19 cellular contexts compared by ENCODE assay signal in the genomic region with DNA sequence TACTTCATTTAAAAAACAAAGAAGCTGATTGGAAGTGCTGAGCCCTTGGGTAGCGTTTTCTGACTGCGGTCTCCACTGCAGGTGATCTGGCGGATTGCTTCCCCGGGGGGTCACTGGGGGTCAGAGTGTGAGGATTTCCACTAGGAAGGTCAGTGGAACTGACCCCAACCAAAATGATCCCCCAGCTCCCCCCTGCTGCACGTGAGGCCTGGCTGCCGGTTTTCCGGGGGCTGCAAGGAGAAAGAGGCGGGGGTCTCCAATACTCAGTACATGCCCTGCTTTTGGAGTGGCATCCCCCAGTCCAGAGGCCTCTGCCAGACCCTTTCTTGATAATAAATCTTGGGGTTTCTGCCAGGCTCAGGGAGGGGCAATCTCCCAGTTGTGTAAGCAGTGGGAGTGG.
"Had no signal": no experiment of that assay in that cellular context is flagged by ENCODE, and none has a peak within 500 bp of the region (broad histone marks: within the 10 kb centered on the region; RNA-seq: fewer than 3 reads in every experiment).

No MANE protein-coding gene starts in this region.

- H3K4me3 ChIP-seq: dorsolateral prefrontal cortex, esophagus muscularis mucosa, gastroesophageal sphincter, left ventricle myocardium inferior, lung, psoas muscle, smooth muscle cell, suprapubic skin, thyroid gland, upper lobe of left lung had no signal

- H3K9me3 Mint-ChIP-seq: central memory CD8-positive, alpha-beta T cell had no signal

- H3K4me1 Mint-ChIP-seq: naive B cell had no signal

- H3K9me3 ChIP-seq: psoas muscle, suprapubic skin, thyroid gland, upper lobe of left lung had no signal

- H3K27ac Mint-ChIP-seq: naive B cell, nephron had no signal

- H3K27me3 ChIP-seq: esophagus muscularis mucosa, gastroesophageal sphincter, suprapubic skin, thyroid gland, upper lobe of left lung had no signal

- DNase-seq: cortex of kidney; effector memory CD4-positive, alpha-beta T cell; glutamatergic neuron; left ventricle myocardium inferior; mesenchymal stem cell; naive B cell; stimulated activated CD4-positive, alpha-beta T cell treated with anti-CD3 and anti-CD28 coated beads, Interleukin-2, amount 100 ng/mL, for 48 hours; stimulated activated naive CD8-positive, alpha-beta T cell treated with anti-CD3 and anti-CD28 coated beads, Interleukin-15, Interleukin-2, amounts not matched to agents 100 U/mL and 50 U/mL, for 24 hours; thyroid gland; upper lobe of left lung had no signal

- H3K36me3 ChIP-seq: esophagus muscularis mucosa, gastroesophageal sphincter, left ventricle myocardium inferior, suprapubic skin, thyroid gland, upper lobe of left lung had no signal

- H3K4me1 ChIP-seq: psoas muscle, thyroid gland, upper lobe of left lung had no signal

- ATAC-seq: gastroesophageal sphincter, psoas muscle had no signal

- H3K4me3 Mint-ChIP-seq: central memory CD8-positive, alpha-beta T cell; naive B cell; nephron had no signal

- H3K27ac ChIP-seq: dorsolateral prefrontal cortex, esophagus muscularis mucosa, gastroesophageal sphincter, left ventricle myocardium inferior, psoas muscle, suprapubic skin, thyroid gland, upper lobe of left lung had no signal
